Comparison of ENCODE assay signal across 26 cellular contexts in genomic region chr16:88370365-88370764, GRCh38.
"Had no signal": no experiment of that assay in that cellular context is flagged by ENCODE, and none has a peak within 500 bp of the region (broad histone marks: within the 10 kb centered on the region; RNA-seq: fewer than 3 reads in every experiment).

No MANE protein-coding gene starts in this region.

- H3K4me3 ChIP-seq: ascending aorta, body of pancreas had no signal

- DNase-seq: activated B cell treated with CpG ODN at 0.5 μM for 24 hours; activated CD4-positive, alpha-beta T cell treated with anti-CD3 and anti-CD28 coated beads for 1 hour; activated CD4-positive, alpha-beta T cell treated with anti-CD3 and anti-CD28 coated beads, Interleukin-2, amount 10 ng/mL, durations not matched to agents 24 days and 14 days; activated CD4-positive, alpha-beta T cell treated with anti-CD3 and anti-CD28 coated beads, Interleukin-2, amount 50 U/mL, for 48 hours; activated CD8-positive, alpha-beta memory T cell treated with anti-CD3 and anti-CD28 coated beads, Interleukin-2, amount 10 ng/mL, durations not matched to agents 7 days and 5 days; activated effector memory CD4-positive, alpha-beta T cell treated with Interleukin-2 at 50 U/mL for 16 hours; activated naive CD4-positive, alpha-beta T cell; activated T-cell treated with anti-CD3 and anti-CD28 coated beads, Interleukin-2, amount 50 U/mL, for 24 hours; body of pancreas; Kasumi-1; KBM-7; NCI-H1105 treated with DMSO at 0.1 percent for 48 hours; NCI-H1436 treated with DMSO at 0.1 percent for 48 hours; NCI-H187; NCI-H2081; NCI-H446; NCI-H524; SK-N-SH; T-helper 9 cell had no signal

- H3K27ac ChIP-seq: ascending aorta, body of pancreas had no signal

- H3K4me1 Mint-ChIP-seq: activated B cell treated with CpG ODN at 0.5 μM for 24 hours; activated CD4-positive, alpha-beta T cell treated with anti-CD3 and anti-CD28 coated beads, Interleukin-2, amount 10 ng/mL, durations not matched to agents 24 days and 14 days; activated CD8-positive, alpha-beta memory T cell treated with anti-CD3 and anti-CD28 coated beads, Interleukin-2, amount 10 ng/mL, durations not matched to agents 7 days and 5 days; activated naive CD4-positive, alpha-beta T cell treated with anti-CD3 and anti-CD28 coated beads, Interleukin-2, amount 50 U/mL, for 24 hours; central memory CD8-positive, alpha-beta T cell had no signal

- H3K4me3 Mint-ChIP-seq: activated B cell treated with CpG ODN at 0.5 μM for 24 hours; activated CD4-positive, alpha-beta T cell treated with anti-CD3 and anti-CD28 coated beads, Interleukin-2, amount 10 ng/mL, durations not matched to agents 24 days and 14 days; activated CD8-positive, alpha-beta memory T cell treated with anti-CD3 and anti-CD28 coated beads, Interleukin-2, amount 10 ng/mL, durations not matched to agents 7 days and 5 days; activated naive CD4-positive, alpha-beta T cell treated with anti-CD3 and anti-CD28 coated beads, Interleukin-2, amount 50 U/mL, for 24 hours; activated T-cell treated with anti-CD3 and anti-CD28 coated beads, Interleukin-2, amount 50 U/mL, for 24 hours; activated T-helper 1 cell treated with anti-CD3 and anti-CD28 coated beads, Interleukin-12 subunit alpha, Interleukin-12 subunit beta, Interleukin-2, Interleukin-4 antibody, amounts not matched to agents 30 ng/mL and 10 ng/mL and 1 ng/mL, durations not matched to agents 14 hours and 24 hours and 36 hours; central memory CD8-positive, alpha-beta T cell; T-helper 1 cell treated with Interleukin-12 subunit alpha and Interleukin-12 subunit beta and Interleukin-4 antibody, amounts not matched to agents 30 μg/mL and 1 μg/mL, for 36 hours had no signal

- H3K27ac Mint-ChIP-seq: activated B cell treated with CpG ODN at 0.5 μM for 24 hours; activated CD4-positive, alpha-beta T cell treated with anti-CD3 and anti-CD28 coated beads, Interleukin-2, amount 10 ng/mL, durations not matched to agents 24 days and 14 days; activated CD8-positive, alpha-beta memory T cell treated with anti-CD3 and anti-CD28 coated beads, Interleukin-2, amount 10 ng/mL, durations not matched to agents 7 days and 5 days; activated naive CD4-positive, alpha-beta T cell treated with anti-CD3 and anti-CD28 coated beads, Interleukin-2, amount 50 U/mL, for 24 hours; activated T-cell treated with anti-CD3 and anti-CD28 coated beads, Interleukin-2, amount 50 U/mL, for 24 hours; activated T-helper 1 cell treated with anti-CD3 and anti-CD28 coated beads, Interleukin-12 subunit alpha, Interleukin-12 subunit beta, Interleukin-2, Interleukin-4 antibody, amounts not matched to agents 30 ng/mL and 10 ng/mL and 1 ng/mL, durations not matched to agents 14 hours and 24 hours and 36 hours; T-helper 1 cell treated with Interleukin-12 subunit alpha and Interleukin-12 subunit beta and Interleukin-4 antibody, amounts not matched to agents 30 μg/mL and 1 μg/mL, for 36 hours had no signal

- H3K27me3 Mint-ChIP-seq: activated CD4-positive, alpha-beta T cell treated with anti-CD3 and anti-CD28 coated beads, Interleukin-2, amount 10 ng/mL, durations not matched to agents 24 days and 14 days; activated CD8-positive, alpha-beta memory T cell treated with anti-CD3 and anti-CD28 coated beads, Interleukin-2, amount 10 ng/mL, durations not matched to agents 7 days and 5 days; central memory CD8-positive, alpha-beta T cell had no signal

- H3K9ac ChIP-seq: SK-N-SH had no signal

- H3K9me3 Mint-ChIP-seq: activated B cell treated with CpG ODN at 0.5 μM for 24 hours; activated CD4-positive, alpha-beta T cell treated with anti-CD3 and anti-CD28 coated beads, Interleukin-2, amount 10 ng/mL, durations not matched to agents 24 days and 14 days; activated naive CD4-positive, alpha-beta T cell treated with anti-CD3 and anti-CD28 coated beads, Interleukin-2, amount 50 U/mL, for 24 hours; activated T-cell treated with anti-CD3 and anti-CD28 coated beads, Interleukin-2, amount 50 U/mL, for 24 hours; activated T-helper 1 cell treated with anti-CD3 and anti-CD28 coated beads, Interleukin-12 subunit alpha, Interleukin-12 subunit beta, Interleukin-2, Interleukin-4 antibody, amounts not matched to agents 30 ng/mL and 10 ng/mL and 1 ng/mL, durations not matched to agents 14 hours and 24 hours and 36 hours; central memory CD8-positive, alpha-beta T cell; T-helper 1 cell treated with Interleukin-12 subunit alpha and Interleukin-12 subunit beta and Interleukin-4 antibody, amounts not matched to agents 30 μg/mL and 1 μg/mL, for 36 hours had no signal

- FAIRE-seq: bronchial epithelial cell, RCC 7860 had no signal

- H3K36me3 Mint-ChIP-seq: activated CD8-positive, alpha-beta memory T cell treated with anti-CD3 and anti-CD28 coated beads, Interleukin-2, amount 10 ng/mL, durations not matched to agents 7 days and 5 days; activated naive CD4-positive, alpha-beta T cell treated with anti-CD3 and anti-CD28 coated beads, Interleukin-2, amount 50 U/mL, for 24 hours had no signal

- H3K36me3 ChIP-seq: ascending aorta had no signal

- H3K9me3 ChIP-seq: ascending aorta, body of pancreas, SK-N-SH had no signal

- H3K4me2 ChIP-seq: SK-N-SH had no signal

- H3K27me3 ChIP-seq: ascending aorta, body of pancreas had no signal

- H3K4me1 ChIP-seq: ascending aorta, body of pancreas had no signal
